28 cellular contexts compared by ENCODE assay signal in the genomic region with DNA sequence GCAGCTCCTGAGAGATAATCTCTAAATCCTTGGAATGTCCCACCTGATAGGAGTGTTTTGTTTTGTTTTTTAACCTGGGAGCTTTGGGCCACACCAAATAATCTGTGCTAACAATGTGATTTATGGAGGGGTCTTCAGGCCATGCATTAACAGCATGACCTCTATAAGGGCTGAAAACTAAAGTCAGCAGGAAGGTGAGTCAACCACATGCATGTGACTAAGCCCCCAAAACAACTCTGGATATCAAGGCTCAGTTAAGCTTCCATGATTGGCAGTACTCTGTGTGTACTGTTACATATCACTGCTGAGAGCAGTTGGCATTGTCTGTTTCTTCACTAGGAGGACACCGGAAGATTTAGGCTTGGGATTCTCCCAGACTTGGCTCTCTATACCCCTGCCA. TPM values are rescaled to one million over a fixed set of nuclear protein-coding genes. Genes with fewer than 3 reads are reported as not detected.
DNase-seq lines count a peak whose midpoint lies in the region; ATAC-seq, FAIRE-seq and TF ChIP-seq lines count a peak whose summit lies in the region.
"Had no signal": no experiment of that assay in that cellular context is flagged by ENCODE, and none has a peak within 500 bp of the region (broad histone marks: within the 10 kb centered on the region; RNA-seq: fewer than 3 reads in every experiment).

No MANE protein-coding gene starts in this region.

- BruUV-seq in HepG2 (replicated peaks; lab: Mats Ljungman, UMichigan) = no TSS peak

- ATAC-seq in HepG2 (no peak), right lobe of liver (no peak), HG03025 (IDR thresholded peaks at IDR 0.05; ENCODE audit: low FRiP score, unreplicated experiment) (no peak)
- ATAC-seq: A549; activated CD4-positive, alpha-beta T cell treated with anti-CD3 and anti-CD28 coated beads for 36 hours; foreskin keratinocyte; natural killer cell; T-helper 17 cell had no signal

- no peaks in the 10 kb centered on the region for H3K27me3 Mint-ChIP-seq in HFFc6 (ENCODE audit: insufficient read depth)
- H3K27me3 Mint-ChIP-seq: activated CD4-positive, alpha-beta T cell treated with anti-CD3 and anti-CD28 coated beads for 36 hours had no signal

- H3K14ac ChIP-seq in mesenchymal stem cell (ENCODE audit: low read length in 2 of 2) = no peak overlapping the region

- H4K8ac ChIP-seq in mesenchymal stem cell (ENCODE audit: low read length) = peak overlapping the region; percentile 72

- intact Hi-C loops in HepG2 (cut with micrococcal nuclease; ENCODE audit: unreplicated experiment) (no loop called here), right lobe of liver (cut with DNase I) (no loop called here), thyroid gland (cut with DNase I) (no loop called here)

- H3K36me3 ChIP-seq in HepG2 (replicated peaks in 1 of 2; ENCODE audit: control insufficient read depth in 1 of 2, insufficient read depth in 2 of 2, low read length in 2 of 2) (no peaks in the 10 kb centered on the region), right lobe of liver (no peaks in the 10 kb centered on the region), mesenchymal stem cell (ENCODE audit: control insufficient read depth in 1 of 2, insufficient read depth in 2 of 2, low read depth in 1 of 2, low read length in 2 of 2) (no peaks in the 10 kb centered on the region), thyroid gland (no peaks in the 10 kb centered on the region)
- H3K36me3 ChIP-seq: MG63, Peyer's patch, sigmoid colon, upper lobe of left lung had no signal

- no peak overlapping the region for H2BK12ac ChIP-seq in mesenchymal stem cell (ENCODE audit: low read length in 2 of 2)

- H3K23ac ChIP-seq in mesenchymal stem cell (ENCODE audit: low read length in 2 of 2) = no peak overlapping the region

- H2BK5ac ChIP-seq in mesenchymal stem cell (ENCODE audit: low read depth, low read length, poor library complexity, severe bottlenecking) = no peak overlapping the region

- H3K4me2 ChIP-seq in HepG2 (ENCODE audit: low read depth, low read length) (no peak overlapping the region), mesenchymal stem cell (ENCODE audit: low read length, poor library complexity, severe bottlenecking) (no peak overlapping the region)
- H3K4me2 ChIP-seq: A549 had no signal

- H3K79me1 ChIP-seq in mesenchymal stem cell (replicated peaks; ENCODE audit: low read length, poor library complexity, severe bottlenecking) = peaks cover 15% of the 10 kb centered on the region

- no peak overlapping the region for H3K4ac ChIP-seq in mesenchymal stem cell (ENCODE audit: low read depth in 1 of 2, low read length in 2 of 2)

- no peak for TF ChIP-seq RAD21 in HepG2 (CRISPR knock-in tag; IDR thresholded peaks at IDR 0.05)

- H3K9me3 ChIP-seq in HepG2 (ENCODE audit: low read length) (no peaks in the 10 kb centered on the region), right lobe of liver (no peaks in the 10 kb centered on the region), mesenchymal stem cell (ENCODE audit: control insufficient read depth, low read length) (no peaks in the 10 kb centered on the region), thyroid gland (no peaks in the 10 kb centered on the region)
- H3K9me3 ChIP-seq: A549, Peyer's patch, sigmoid colon, upper lobe of left lung had no signal

- peak overlapping the region; percentile 19 for H2AFZ ChIP-seq in HepG2 (ENCODE audit: low read length)
- H2AFZ ChIP-seq in mesenchymal stem cell (ENCODE audit: low read depth, low read length) = no peak overlapping the region
- H2AFZ ChIP-seq: parathyroid adenoma had no signal

- no peaks in the 10 kb centered on the region for H3K4me1 ChIP-seq in HepG2 (ENCODE audit: insufficient read depth, low read length)
- no peaks in the 10 kb centered on the region for H3K4me1 ChIP-seq in right lobe of liver
- no peaks in the 10 kb centered on the region for H3K4me1 ChIP-seq in mesenchymal stem cell (ENCODE audit: control insufficient read depth, insufficient read depth, low read depth, low read length)
- no peaks in the 10 kb centered on the region for H3K4me1 ChIP-seq in thyroid gland
- H3K4me1 ChIP-seq: A549, foreskin keratinocyte, parathyroid adenoma, Peyer's patch, sigmoid colon, upper lobe of left lung had no signal

- H3K4me3 ChIP-seq in HepG2 (replicated peaks in 1 of 3; ENCODE audit: insufficient read depth in 1 of 3, low read depth in 2 of 3, low read length in 3 of 3) (no peak overlapping the region), right lobe of liver (no peak overlapping the region), mesenchymal stem cell (ENCODE audit: insufficient read depth in 1 of 2, low read depth in 1 of 2, low read length in 2 of 2) (no peak overlapping the region), thyroid gland (replicated peaks in 1 of 3) (no peak overlapping the region)
- H3K4me3 ChIP-seq: A549, MG63, Peyer's patch, sigmoid colon, upper lobe of left lung had no signal

- in situ Hi-C loops in HepG2 (cut with HindIII; ENCODE audit: extremely low pct_ligation_motif_present, low pct_unique_long_range_greater_than_20kb) = no loop called here

- TF ChIP-seq EP300 in HepG2 (IDR thresholded peaks at IDR 0.05; ENCODE audit: low read depth in 2 of 2, low read length in 2 of 2) (no peak), HepG2 (CRISPR knock-in tag; IDR thresholded peaks at IDR 0.05; ENCODE audit: borderline replicate concordance) (no peak)

- no peak for FAIRE-seq in HepG2 (lab: Jason Lieb, UNC)
- FAIRE-seq: A549, GM12892, H54 had no signal

- H3K27ac Mint-ChIP-seq in HFFc6 = no peak overlapping the region
- H3K27ac Mint-ChIP-seq: activated CD4-positive, alpha-beta T cell treated with anti-CD3 and anti-CD28 coated beads for 36 hours; mesothelial cell of epicardium; natural killer cell; T-helper 17 cell had no signal

- CTCF ChIA-PET in HepG2 (lab: Yijun Ruan, JAX; ENCODE audit: low intra/inter-chr PET ratio, low total read pairs) = no interaction called here

- POLR2A ChIA-PET in HepG2 (lab: Yijun Ruan, JAX) = interaction anchor here (1.1 kb wide), 1 partner anchor 149 kb away, joined by 3 read pairs; no protein-coding TSS in a partner anchor

- peaks cover 4% of the 10 kb centered on the region; the same call in 1 of the 2 replicates for H3K9me3 Mint-ChIP-seq in HFFc6
- H3K9me3 Mint-ChIP-seq: natural killer cell had no signal

- peaks cover 37% of the 10 kb centered on the region for H3K4me1 Mint-ChIP-seq in HFFc6 (ENCODE audit: low read depth)
- H3K4me1 Mint-ChIP-seq: mesothelial cell of epicardium, natural killer cell had no signal

- H3K27ac ChIP-seq in HepG2 (ENCODE audit: extremely low read length, insufficient read depth, low read length) (no peak overlapping the region), right lobe of liver (no peak overlapping the region), mesenchymal stem cell (ENCODE audit: low read length, poor library complexity, severe bottlenecking) (no peak overlapping the region), thyroid gland (no peak overlapping the region)
- H3K27ac ChIP-seq: A549, foreskin keratinocyte, parathyroid adenoma, Peyer's patch, sigmoid colon, upper lobe of left lung had no signal

- H2BK15ac ChIP-seq in mesenchymal stem cell (ENCODE audit: low read depth, poor library complexity, severe bottlenecking) = no peak overlapping the region

- H3K27me3 ChIP-seq in HepG2 (ENCODE audit: control insufficient read depth in 1 of 2, insufficient read depth in 2 of 2, low read length in 2 of 2) (no peaks in the 10 kb centered on the region), right lobe of liver (no peaks in the 10 kb centered on the region), mesenchymal stem cell (ENCODE audit: control insufficient read depth in 1 of 2, insufficient read depth in 1 of 2, low read length in 2 of 2) (no peaks in the 10 kb centered on the region), thyroid gland (no peaks in the 10 kb centered on the region)
- H3K27me3 ChIP-seq: foreskin keratinocyte, MG63, Peyer's patch, sigmoid colon, upper lobe of left lung had no signal

- H4K91ac ChIP-seq in mesenchymal stem cell (ENCODE audit: low read length) = no peak overlapping the region

- peaks cover 48% of the 10 kb centered on the region for H3K79me2 ChIP-seq in HepG2 (ENCODE audit: insufficient read depth, low read length)
- H3K79me2 ChIP-seq: parathyroid adenoma had no signal

- no peak overlapping the region for H2BK120ac ChIP-seq in mesenchymal stem cell (ENCODE audit: low read depth, low read length)

- TF ChIP-seq POLR2A in HepG2 (IDR thresholded peaks at IDR 0.05; ENCODE audit: insufficient read depth in 1 of 2, low read depth in 2 of 2, low read length in 2 of 2) = no peak
- TF ChIP-seq POLR2A in right lobe of liver (IDR thresholded peaks at IDR 0.05) = no peak
- TF ChIP-seq POLR2A in thyroid gland (IDR thresholded peaks at IDR 0.05) = no peak

- H2AK5ac ChIP-seq in mesenchymal stem cell (ENCODE audit: low read length, severe bottlenecking) = no peak overlapping the region

- H3K4me3 Mint-ChIP-seq in HFFc6 = no peak overlapping the region
- H3K4me3 Mint-ChIP-seq: activated CD4-positive, alpha-beta T cell treated with anti-CD3 and anti-CD28 coated beads for 36 hours; mesothelial cell of epicardium; natural killer cell; T-helper 17 cell had no signal

- H3K18ac ChIP-seq in mesenchymal stem cell (ENCODE audit: low read depth in 1 of 2, low read length in 2 of 2) = no peak overlapping the region

- 86% methylated on average over 1 of the region's 1 CpG for WGBS in HepG2 (ENCODE audit: low lambda C conversion rate)
- WGBS in right lobe of liver (ENCODE audit: insufficient coverage, low coverage, low lambda C conversion rate, missing lambda C conversion rate) = no CpG with 5 or more reads among the region's 1 CpG
- 75% methylated on average over 1 of the region's 1 CpG for WGBS in mesenchymal stem cell
- 69 to 81% methylated on average over 1 of the region's 1 CpG for WGBS in thyroid gland, 2 donors

- H3K9ac ChIP-seq in HepG2 (ENCODE audit: insufficient read depth, low read depth, low read length) (no peak overlapping the region), mesenchymal stem cell (ENCODE audit: low read length) (no peak overlapping the region)
- H3K9ac ChIP-seq: parathyroid adenoma had no signal

- TF ChIP-seq CTCF in HepG2 (CRISPR knock-in tag; IDR thresholded peaks at IDR 0.05) (no peak), right lobe of liver (IDR thresholded peaks at IDR 0.05) (no peak), thyroid gland (IDR thresholded peaks at IDR 0.05) (no peak), HFFc6 (IDR thresholded peaks at IDR 0.05) (no peak)

- DNase-seq in HepG2 (ENCODE audit: low spot score) = no peak
- no peak for DNase-seq in right lobe of liver
- DNase-seq in RPMI7951 (ENCODE audit: low read depth) = peak; percentile 13
- DNase-seq in mesenchymal stem cell = no peak
- no peak for DNase-seq in NCI-H526 treated with DMSO at 0.1 percent for 48 hours (lab: John Stamatoyannopoulos, UW)
- DNase-seq in thyroid gland = no peak
- no peak for DNase-seq in HFFc6
- DNase-seq: activated CD4-positive, alpha-beta T cell treated with anti-CD3 and anti-CD28 coated beads for 36 hours; activated CD8-positive, alpha-beta memory T cell treated with anti-CD3 and anti-CD28 coated beads for 24 hours; activated gamma-delta T cell; activated T-cell treated with anti-CD3 and anti-CD28 coated beads, Interleukin-2, amount 50 U/mL, for 1 hour; COR-L47; DMS79 treated with DMSO at 0.1 percent for 48 hours; erythroblast; foreskin keratinocyte; MG63; natural killer cell; NCI-H1417; Peyer's patch; sigmoid colon; T-helper 17 cell; upper lobe of left lung had no signal

- peaks cover 8% of the 10 kb centered on the region; the same call in 1 of the 2 replicates for H3K36me3 Mint-ChIP-seq in HFFc6 (ENCODE audit: low read depth)
- H3K36me3 Mint-ChIP-seq: natural killer cell had no signal

- H4K20me1 ChIP-seq in HepG2 (ENCODE audit: insufficient read depth, low read length) = no peaks in the 10 kb centered on the region

RNA-seq across cellular contexts. Expression of gene AUNIP, which starts 10.7 kb away (rescaled TPM):
- total RNA-seq in HepG2 (2016; rRNA removed; fragmentation: Illumina TruSeq; extraction: Trizol) (12.3 and 12.8 TPM in 2 replicates), right lobe of liver (under 1 TPM in 2 of 6 experiments, not detected in 4; 0.43 to 0.56 TPM), thyroid gland (not detected)
- total RNA-seq in HepG2 (2016; cell fraction: cytosol; rRNA removed; fragmentation: Illumina TruSeq; extraction: Trizol; ENCODE audit: low read depth) = 5.7 TPM in 2 replicates
- 12.6 and 14.1 TPM in 2 replicates for total RNA-seq in HepG2 (2016; cell fraction: insoluble cytoplasmic fraction; rRNA removed; fragmentation: Illumina TruSeq; extraction: Trizol)
- total RNA-seq in HepG2 (2016; cell fraction: membrane; rRNA removed; fragmentation: Illumina TruSeq; extraction: Trizol) = 10.9 and 11.6 TPM in 2 replicates
- 10.2 and 12.0 TPM in 2 replicates for total RNA-seq in HepG2 (2016; cell fraction: nucleus; rRNA removed; fragmentation: Illumina TruSeq; extraction: Trizol)
- 2.4 and 3.8 TPM in 2 replicates for polyA plus RNA-seq in HepG2 (2011; rRNA removed)
- 2.0 and 2.5 TPM in 2 replicates for polyA plus RNA-seq in HepG2 (2011; cell fraction: cytosol; rRNA removed)
- 2.3 TPM in 2 replicates for polyA plus RNA-seq in HepG2 (2011; cell fraction: nucleus; rRNA removed)
- 1.4 and 2.3 TPM in 2 replicates for polyA plus RNA-seq in HepG2 (2012)
- 2.5 and 3.0 TPM in 2 replicates for polyA plus RNA-seq in HepG2 (2016; cell fraction: cytosol; fragmentation: Illumina TruSeq; extraction: Trizol; ENCODE audit: low read depth)
- polyA plus RNA-seq in HepG2 (2016; cell fraction: insoluble cytoplasmic fraction; fragmentation: Illumina TruSeq; extraction: Trizol; ENCODE audit: low read depth) = 12.7 and 13.5 TPM in 2 replicates
- 4.7 and 4.8 TPM in 2 replicates for polyA plus RNA-seq in HepG2 (2016; cell fraction: membrane; fragmentation: Illumina TruSeq; extraction: Trizol; ENCODE audit: low read depth)
- 7.1 and 8.3 TPM in 2 replicates for polyA plus RNA-seq in HepG2 (2016; cell fraction: nucleus; fragmentation: Illumina TruSeq; extraction: Trizol; ENCODE audit: insufficient read depth, low read depth)
- 4.6 and 20.8 TPM in 2 replicates for polyA minus RNA-seq in HepG2 (2011; rRNA and poly(A)+ RNA removed; ENCODE audit: low replicate concordance)
- polyA minus RNA-seq in HepG2 (2011; cell fraction: cytosol; rRNA and poly(A)+ RNA removed) = 2.7 and 3.9 TPM in 2 replicates
- polyA minus RNA-seq in HepG2 (2011; cell fraction: nucleus; rRNA and poly(A)+ RNA removed) = 5.7 and 7.3 TPM in 2 replicates
- total RNA-seq in RPMI7951 (2014; rRNA removed; shearing (Covaris generic)) = 8.7 and 10.0 TPM in 2 replicates
- polyA plus RNA-seq in mesenchymal stem cell (2013, experiment 1 of 2) = 0.73 TPM
- polyA plus RNA-seq in mesenchymal stem cell (2013, experiment 2 of 2) = 0.89 TPM
- total RNA-seq in HFFc6 (2021; fragmentation: NEBNext Ultra II Directional; extraction: Animal tissue kit (Norgen Biotek cat#: 25700)) = 1 to 10 TPM; 2.4 to 3.6 (median 3.2) TPM
- total RNA-seq: sigmoid colon had no signal

RNA-seq across cellular contexts. Expression of gene PAQR7, which starts 27.0 kb away (rescaled TPM):
- total RNA-seq in HepG2 (2016; rRNA removed; fragmentation: Illumina TruSeq; extraction: Trizol) (6.0 and 13.2 TPM in 2 replicates), right lobe of liver (1 to 10 TPM in 5 of 6 experiments, under 1 TPM in 1; 0.74 to 4.8 (median 2.4) TPM), thyroid gland (1 to 10 TPM; 2.5 to 8.5 (median 6.4) TPM)
- total RNA-seq in HepG2 (2016; cell fraction: cytosol; rRNA removed; fragmentation: Illumina TruSeq; extraction: Trizol; ENCODE audit: low read depth) = 4.1 and 4.7 TPM in 2 replicates
- 6.2 and 13.0 TPM in 2 replicates for total RNA-seq in HepG2 (2016; cell fraction: insoluble cytoplasmic fraction; rRNA removed; fragmentation: Illumina TruSeq; extraction: Trizol)
- 10.2 and 10.4 TPM in 2 replicates for total RNA-seq in HepG2 (2016; cell fraction: membrane; rRNA removed; fragmentation: Illumina TruSeq; extraction: Trizol)
- 8.2 and 9.4 TPM in 2 replicates for total RNA-seq in HepG2 (2016; cell fraction: nucleus; rRNA removed; fragmentation: Illumina TruSeq; extraction: Trizol)
- polyA plus RNA-seq in HepG2 (2011; rRNA removed) = 16.6 and 20.2 TPM in 2 replicates
- polyA plus RNA-seq in HepG2 (2011; cell fraction: cytosol; rRNA removed) = 19.1 and 22.5 TPM in 2 replicates
- 17.0 and 18.5 TPM in 2 replicates for polyA plus RNA-seq in HepG2 (2011; cell fraction: nucleus; rRNA removed)
- polyA plus RNA-seq in HepG2 (2012) = 13.9 and 14.2 TPM in 2 replicates
- 2.4 TPM in 2 replicates for polyA plus RNA-seq in HepG2 (2016; cell fraction: cytosol; fragmentation: Illumina TruSeq; extraction: Trizol; ENCODE audit: low read depth)
- 4.5 and 5.3 TPM in 2 replicates for polyA plus RNA-seq in HepG2 (2016; cell fraction: insoluble cytoplasmic fraction; fragmentation: Illumina TruSeq; extraction: Trizol; ENCODE audit: low read depth)
- 5.2 and 5.6 TPM in 2 replicates for polyA plus RNA-seq in HepG2 (2016; cell fraction: membrane; fragmentation: Illumina TruSeq; extraction: Trizol; ENCODE audit: low read depth)
- 19.6 and 20.2 TPM in 2 replicates for polyA plus RNA-seq in HepG2 (2016; cell fraction: nucleus; fragmentation: Illumina TruSeq; extraction: Trizol; ENCODE audit: insufficient read depth, low read depth)
- polyA minus RNA-seq in HepG2 (2011; rRNA and poly(A)+ RNA removed; ENCODE audit: low replicate concordance) = 21.8 and 127 TPM in 2 replicates
- 28.0 and 29.7 TPM in 2 replicates for polyA minus RNA-seq in HepG2 (2011; cell fraction: cytosol; rRNA and poly(A)+ RNA removed)
- polyA minus RNA-seq in HepG2 (2011; cell fraction: nucleus; rRNA and poly(A)+ RNA removed) = 6.8 and 10.7 TPM in 2 replicates
- 3.2 and 5.0 TPM in 2 replicates for total RNA-seq in RPMI7951 (2014; rRNA removed; shearing (Covaris generic))
- 10.5 TPM for polyA plus RNA-seq in mesenchymal stem cell (2013, experiment 1 of 2)
- polyA plus RNA-seq in mesenchymal stem cell (2013, experiment 2 of 2) = 10.0 TPM
- total RNA-seq in HFFc6 (2021; fragmentation: NEBNext Ultra II Directional; extraction: Animal tissue kit (Norgen Biotek cat#: 25700)) = 10 to 100 TPM; 16.0 to 19.5 (median 17.9) TPM

RNA-seq across cellular contexts. Expression of gene MTFR1L, which starts 28.8 kb away (rescaled TPM):
- total RNA-seq in HepG2 (2016; rRNA removed; fragmentation: Illumina TruSeq; extraction: Trizol) (38.0 and 47.5 TPM in 2 replicates), right lobe of liver (10 to 100 TPM; 30.8 to 48.9 (median 43.3) TPM), thyroid gland (100 to 1,000 TPM in 1 of 4 donors, 10 to 100 TPM in 3; 75.7 to 109 (median 99.2) TPM)
- total RNA-seq in HepG2 (2016; cell fraction: cytosol; rRNA removed; fragmentation: Illumina TruSeq; extraction: Trizol; ENCODE audit: low read depth) = 28.2 and 30.9 TPM in 2 replicates
- total RNA-seq in HepG2 (2016; cell fraction: insoluble cytoplasmic fraction; rRNA removed; fragmentation: Illumina TruSeq; extraction: Trizol) = 40.1 and 47.2 TPM in 2 replicates
- total RNA-seq in HepG2 (2016; cell fraction: membrane; rRNA removed; fragmentation: Illumina TruSeq; extraction: Trizol) = 56.8 and 65.1 TPM in 2 replicates
- 25.8 and 26.4 TPM in 2 replicates for total RNA-seq in HepG2 (2016; cell fraction: nucleus; rRNA removed; fragmentation: Illumina TruSeq; extraction: Trizol)
- 55.7 and 68.1 TPM in 2 replicates for polyA plus RNA-seq in HepG2 (2011; rRNA removed)
- 36.1 and 44.8 TPM in 2 replicates for polyA plus RNA-seq in HepG2 (2011; cell fraction: cytosol; rRNA removed)
- 196 and 210 TPM in 2 replicates for polyA plus RNA-seq in HepG2 (2011; cell fraction: nucleus; rRNA removed)
- polyA plus RNA-seq in HepG2 (2012) = 39.2 and 42.0 TPM in 2 replicates
- 28.1 and 35.4 TPM in 2 replicates for polyA plus RNA-seq in HepG2 (2016; cell fraction: cytosol; fragmentation: Illumina TruSeq; extraction: Trizol; ENCODE audit: low read depth)
- 45.3 and 52.8 TPM in 2 replicates for polyA plus RNA-seq in HepG2 (2016; cell fraction: insoluble cytoplasmic fraction; fragmentation: Illumina TruSeq; extraction: Trizol; ENCODE audit: low read depth)
- 52.1 and 54.5 TPM in 2 replicates for polyA plus RNA-seq in HepG2 (2016; cell fraction: membrane; fragmentation: Illumina TruSeq; extraction: Trizol; ENCODE audit: low read depth)
- polyA plus RNA-seq in HepG2 (2016; cell fraction: nucleus; fragmentation: Illumina TruSeq; extraction: Trizol; ENCODE audit: insufficient read depth, low read depth) = 60.6 and 65.4 TPM in 2 replicates
- polyA minus RNA-seq in HepG2 (2011; rRNA and poly(A)+ RNA removed; ENCODE audit: low replicate concordance) = 29.8 and 53.8 TPM in 2 replicates
- 18.0 and 18.1 TPM in 2 replicates for polyA minus RNA-seq in HepG2 (2011; cell fraction: cytosol; rRNA and poly(A)+ RNA removed)
- 23.8 and 32.3 TPM in 2 replicates for polyA minus RNA-seq in HepG2 (2011; cell fraction: nucleus; rRNA and poly(A)+ RNA removed)
- 54.4 and 56.4 TPM in 2 replicates for total RNA-seq in RPMI7951 (2014; rRNA removed; shearing (Covaris generic))
- 49.9 TPM for polyA plus RNA-seq in mesenchymal stem cell (2013, experiment 1 of 2)
- polyA plus RNA-seq in mesenchymal stem cell (2013, experiment 2 of 2) = 50.5 TPM
- total RNA-seq in HFFc6 (2021; fragmentation: NEBNext Ultra II Directional; extraction: Animal tissue kit (Norgen Biotek cat#: 25700)) = 10 to 100 TPM; 52.4 to 69.1 (median 59.1) TPM

RNA-seq across cellular contexts. Expression of gene SELENON, which starts 48.5 kb away (rescaled TPM):
- 3.4 and 3.8 TPM in 2 replicates for total RNA-seq in HepG2 (2016; rRNA removed; fragmentation: Illumina TruSeq; extraction: Trizol)
- total RNA-seq in HepG2 (2016; cell fraction: cytosol; rRNA removed; fragmentation: Illumina TruSeq; extraction: Trizol; ENCODE audit: low read depth) = 1.4 and 1.6 TPM in 2 replicates
- total RNA-seq in HepG2 (2016; cell fraction: insoluble cytoplasmic fraction; rRNA removed; fragmentation: Illumina TruSeq; extraction: Trizol) = 2.6 and 3.9 TPM in 2 replicates
- total RNA-seq in HepG2 (2016; cell fraction: membrane; rRNA removed; fragmentation: Illumina TruSeq; extraction: Trizol) = 5.9 and 6.0 TPM in 2 replicates
- 6.6 and 8.7 TPM in 2 replicates for total RNA-seq in HepG2 (2016; cell fraction: nucleus; rRNA removed; fragmentation: Illumina TruSeq; extraction: Trizol)
- polyA plus RNA-seq in HepG2 (2011; rRNA removed) = 8.0 and 8.9 TPM in 2 replicates
- 9.0 and 9.2 TPM in 2 replicates for polyA plus RNA-seq in HepG2 (2011; cell fraction: cytosol; rRNA removed)
- 13.1 and 15.6 TPM in 2 replicates for polyA plus RNA-seq in HepG2 (2011; cell fraction: nucleus; rRNA removed)
- 10.5 and 11.5 TPM in 2 replicates for polyA plus RNA-seq in HepG2 (2012)
- polyA plus RNA-seq in HepG2 (2016; cell fraction: cytosol; fragmentation: Illumina TruSeq; extraction: Trizol; ENCODE audit: low read depth) = 3.5 and 4.0 TPM in 2 replicates
- 8.8 and 12.5 TPM in 2 replicates for polyA plus RNA-seq in HepG2 (2016; cell fraction: insoluble cytoplasmic fraction; fragmentation: Illumina TruSeq; extraction: Trizol; ENCODE audit: low read depth)
- polyA plus RNA-seq in HepG2 (2016; cell fraction: membrane; fragmentation: Illumina TruSeq; extraction: Trizol; ENCODE audit: low read depth) = 12.1 and 12.7 TPM in 2 replicates
- 27.6 and 29.1 TPM in 2 replicates for polyA plus RNA-seq in HepG2 (2016; cell fraction: nucleus; fragmentation: Illumina TruSeq; extraction: Trizol; ENCODE audit: insufficient read depth, low read depth)
- polyA minus RNA-seq in HepG2 (2011; rRNA and poly(A)+ RNA removed; ENCODE audit: low replicate concordance) = 10.4 TPM in 2 replicates
- polyA minus RNA-seq in HepG2 (2011; cell fraction: cytosol; rRNA and poly(A)+ RNA removed) = 8.1 and 8.3 TPM in 2 replicates
- 3.1 and 5.0 TPM in 2 replicates for polyA minus RNA-seq in HepG2 (2011; cell fraction: nucleus; rRNA and poly(A)+ RNA removed)
- 10 to 100 TPM; 11.9 to 21.8 (median 17.8) TPM for total RNA-seq in right lobe of liver
- 41.3 and 43.5 TPM in 2 replicates for total RNA-seq in RPMI7951 (2014; rRNA removed; shearing (Covaris generic))
- 115 TPM for polyA plus RNA-seq in mesenchymal stem cell (2013, experiment 1 of 2)
- 113 TPM for polyA plus RNA-seq in mesenchymal stem cell (2013, experiment 2 of 2)
- 10 to 100 TPM; 31.2 to 58.2 (median 55.2) TPM for total RNA-seq in thyroid gland
- 10 to 100 TPM; 48.1 to 64.5 (median 58.8) TPM for total RNA-seq in HFFc6 (2021; fragmentation: NEBNext Ultra II Directional; extraction: Animal tissue kit (Norgen Biotek cat#: 25700))

RNA-seq across cellular contexts. Expression of gene STMN1, which starts 57.7 kb away (rescaled TPM):
- 409 and 618 TPM in 2 replicates for total RNA-seq in HepG2 (2016; rRNA removed; fragmentation: Illumina TruSeq; extraction: Trizol)
- total RNA-seq in HepG2 (2016; cell fraction: cytosol; rRNA removed; fragmentation: Illumina TruSeq; extraction: Trizol; ENCODE audit: low read depth) = 56.4 and 56.9 TPM in 2 replicates
- total RNA-seq in HepG2 (2016; cell fraction: insoluble cytoplasmic fraction; rRNA removed; fragmentation: Illumina TruSeq; extraction: Trizol) = 416 and 627 TPM in 2 replicates
- 77.5 and 91.5 TPM in 2 replicates for total RNA-seq in HepG2 (2016; cell fraction: membrane; rRNA removed; fragmentation: Illumina TruSeq; extraction: Trizol)
- 147 and 152 TPM in 2 replicates for total RNA-seq in HepG2 (2016; cell fraction: nucleus; rRNA removed; fragmentation: Illumina TruSeq; extraction: Trizol)
- 27.3 and 45.9 TPM in 2 replicates for polyA plus RNA-seq in HepG2 (2011; rRNA removed)
- 14.4 and 19.7 TPM in 2 replicates for polyA plus RNA-seq in HepG2 (2011; cell fraction: cytosol; rRNA removed)
- polyA plus RNA-seq in HepG2 (2011; cell fraction: nucleus; rRNA removed) = 19.5 and 20.7 TPM in 2 replicates
- polyA plus RNA-seq in HepG2 (2012) = 58.4 and 155 TPM in 2 replicates
- 80.3 and 82.5 TPM in 2 replicates for polyA plus RNA-seq in HepG2 (2016; cell fraction: cytosol; fragmentation: Illumina TruSeq; extraction: Trizol; ENCODE audit: low read depth)
- 774 and 823 TPM in 2 replicates for polyA plus RNA-seq in HepG2 (2016; cell fraction: insoluble cytoplasmic fraction; fragmentation: Illumina TruSeq; extraction: Trizol; ENCODE audit: low read depth)
- polyA plus RNA-seq in HepG2 (2016; cell fraction: membrane; fragmentation: Illumina TruSeq; extraction: Trizol; ENCODE audit: low read depth) = 86.8 and 89.3 TPM in 2 replicates
- polyA plus RNA-seq in HepG2 (2016; cell fraction: nucleus; fragmentation: Illumina TruSeq; extraction: Trizol; ENCODE audit: insufficient read depth, low read depth) = 316 and 323 TPM in 2 replicates
- polyA minus RNA-seq in HepG2 (2011; rRNA and poly(A)+ RNA removed; ENCODE audit: low replicate concordance) = 11.3 and 32.5 TPM in 2 replicates
- 18.3 and 20.7 TPM in 2 replicates for polyA minus RNA-seq in HepG2 (2011; cell fraction: cytosol; rRNA and poly(A)+ RNA removed)
- polyA minus RNA-seq in HepG2 (2011; cell fraction: nucleus; rRNA and poly(A)+ RNA removed) = 22.0 and 32.7 TPM in 2 replicates
- 10 to 100 TPM in 1 of 6 experiments, 1 to 10 TPM in 5; 2.1 to 11.7 (median 6.8) TPM for total RNA-seq in right lobe of liver
- 341 and 495 TPM in 2 replicates for total RNA-seq in RPMI7951 (2014; rRNA removed; shearing (Covaris generic))
- polyA plus RNA-seq in mesenchymal stem cell (2013, experiment 1 of 2) = 158 TPM
- polyA plus RNA-seq in mesenchymal stem cell (2013, experiment 2 of 2) = 158 TPM
- 10 to 100 TPM; 11.6 to 39.2 (median 17.0) TPM for total RNA-seq in thyroid gland
- total RNA-seq in HFFc6 (2021; fragmentation: NEBNext Ultra II Directional; extraction: Animal tissue kit (Norgen Biotek cat#: 25700)) = 100 to 1,000 TPM; 201 to 370 (median 342) TPM
